19 cellular contexts compared by ENCODE assay signal in the genomic region with DNA sequence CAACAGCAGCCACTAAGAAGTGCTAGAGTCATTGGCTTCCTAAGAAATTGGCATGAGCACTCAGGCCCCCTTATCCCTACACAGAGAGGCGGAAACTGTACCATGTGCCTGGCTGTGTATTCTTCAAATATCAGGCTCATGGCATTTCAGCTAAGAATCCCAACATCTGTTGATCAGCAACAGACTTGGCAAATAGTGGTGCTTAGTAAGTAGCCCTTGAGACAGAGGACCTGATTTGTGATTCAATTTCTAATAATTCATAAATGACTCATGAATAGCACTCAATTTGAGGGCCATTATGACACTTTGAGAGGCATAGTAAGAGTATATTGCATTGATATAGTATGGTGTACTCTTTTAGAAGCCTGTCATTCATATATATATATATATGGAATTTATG.
DNase-seq lines count a peak whose midpoint lies in the region; ATAC-seq and TF ChIP-seq lines count a peak whose summit lies in the region.
"Had no signal": no experiment of that assay in that cellular context is flagged by ENCODE, and none has a peak within 500 bp of the region (broad histone marks: within the 10 kb centered on the region; RNA-seq: fewer than 3 reads in every experiment).

No MANE protein-coding gene starts in this region.

- H3K4me1 Mint-ChIP-seq in activated CD4-positive, alpha-beta memory T cell treated with anti-CD3 and anti-CD28 coated beads, Interleukin-2, amount 10 ng/mL, durations not matched to agents 7 days and 5 days = no peaks in the 10 kb centered on the region
- H3K4me1 Mint-ChIP-seq: B cell; CD4-positive, CD25-positive, alpha-beta regulatory T cell; CD8-positive, alpha-beta memory T cell had no signal

- H3K9me3 Mint-ChIP-seq in activated CD4-positive, alpha-beta memory T cell treated with anti-CD3 and anti-CD28 coated beads, Interleukin-2, amount 10 ng/mL, durations not matched to agents 7 days and 5 days = no peaks in the 10 kb centered on the region
- H3K9me3 Mint-ChIP-seq: CD8-positive, alpha-beta memory T cell; HFFc6 had no signal

- peak; percentile 7 for DNase-seq in NCI-H82 (lab: John Stamatoyannopoulos, UW)
- DNase-seq in NCI-H82 treated with DMSO at 0.1 percent for 48 hours (lab: John Stamatoyannopoulos, UW; ENCODE audit: unreplicated experiment) = no peak
- peak; percentile 51 to 81 for DNase-seq in NCI-H524 (lab: John Stamatoyannopoulos, UW)
- DNase-seq in left lung = no peak
- DNase-seq in A172 (ENCODE audit: low spot score) = no peak
- DNase-seq in LoVo (ENCODE audit: low spot score) = no peak
- DNase-seq in activated CD4-positive, alpha-beta memory T cell treated with anti-CD3 and anti-CD28 coated beads, Interleukin-2, amount 10 ng/mL, durations not matched to agents 7 days and 5 days = no peak
- DNase-seq: 8988T; CD4-positive, CD25-positive, alpha-beta regulatory T cell; CD8-positive, alpha-beta memory T cell; COR-L47; GOT3; H7; HFFc6 had no signal

- H3K36me3 ChIP-seq in left lung = no peaks in the 10 kb centered on the region
- H3K36me3 ChIP-seq: BLaER1 treated with 17β-estradiol and CSF1 and Interleukin-3, amounts not matched to agents 10 nM and 100 nM had no signal

- H3K27ac Mint-ChIP-seq in activated CD4-positive, alpha-beta memory T cell treated with anti-CD3 and anti-CD28 coated beads, Interleukin-2, amount 10 ng/mL, durations not matched to agents 7 days and 5 days = no peak overlapping the region
- H3K27ac Mint-ChIP-seq: B cell; CD4-positive, CD25-positive, alpha-beta regulatory T cell; CD8-positive, alpha-beta memory T cell; HFFc6 had no signal

- H3K27me3 Mint-ChIP-seq in activated CD4-positive, alpha-beta memory T cell treated with anti-CD3 and anti-CD28 coated beads, Interleukin-2, amount 10 ng/mL, durations not matched to agents 7 days and 5 days = peaks cover 1% of the 10 kb centered on the region
- H3K27me3 Mint-ChIP-seq: B cell had no signal

- H3K4me3 ChIP-seq in left lung = no peak overlapping the region
- H3K4me3 ChIP-seq: BLaER1 treated with 17β-estradiol and CSF1 and Interleukin-3, amounts not matched to agents 10 nM and 100 nM had no signal

- no peaks in the 10 kb centered on the region for H3K27me3 ChIP-seq in left lung
- H3K27me3 ChIP-seq: BLaER1 treated with 17β-estradiol and CSF1 and Interleukin-3, amounts not matched to agents 10 nM and 100 nM had no signal

- CTCF ChIA-PET in activated CD4-positive, alpha-beta memory T cell treated with anti-CD3 and anti-CD28 coated beads, Interleukin-2, amount 10 ng/mL, durations not matched to agents 7 days and 5 days (lab: Charles Lee) = no interaction called here

- no peaks in the 10 kb centered on the region for H3K36me3 Mint-ChIP-seq in activated CD4-positive, alpha-beta memory T cell treated with anti-CD3 and anti-CD28 coated beads, Interleukin-2, amount 10 ng/mL, durations not matched to agents 7 days and 5 days (ENCODE audit: low read depth)
- H3K36me3 Mint-ChIP-seq: CD4-positive, CD25-positive, alpha-beta regulatory T cell; CD8-positive, alpha-beta memory T cell had no signal

- no peak overlapping the region for H3K4me3 Mint-ChIP-seq in activated CD4-positive, alpha-beta memory T cell treated with anti-CD3 and anti-CD28 coated beads, Interleukin-2, amount 10 ng/mL, durations not matched to agents 7 days and 5 days
- H3K4me3 Mint-ChIP-seq: B cell; CD4-positive, CD25-positive, alpha-beta regulatory T cell; CD8-positive, alpha-beta memory T cell; HFFc6 had no signal

- TF ChIP-seq CTCF in left lung (IDR thresholded peaks at IDR 0.05) = no peak

- H3K27ac ChIP-seq in left lung = no peak overlapping the region
- H3K27ac ChIP-seq: BLaER1 treated with 17β-estradiol and CSF1 and Interleukin-3, amounts not matched to agents 10 nM and 100 nM had no signal

- peak; percentile 42 for ATAC-seq in left lung
- no peak for ATAC-seq in GM21723 (IDR thresholded peaks at IDR 0.05; ENCODE audit: unreplicated experiment)
- ATAC-seq: HCT116, HepG2 had no signal

- POLR2A ChIA-PET in activated CD4-positive, alpha-beta memory T cell treated with anti-CD3 and anti-CD28 coated beads, Interleukin-2, amount 10 ng/mL, durations not matched to agents 7 days and 5 days (lab: Charles Lee) = no interaction called here

- H3K9me3 ChIP-seq in left lung = no peaks in the 10 kb centered on the region

- intact Hi-C loops in left lung (cut with DNase I) = no loop called here

- H3K4me1 ChIP-seq in left lung = peaks cover 0 to 3% of the 10 kb centered on the region in 2 donors
- H3K4me1 ChIP-seq: BLaER1 treated with 17β-estradiol and CSF1 and Interleukin-3, amounts not matched to agents 10 nM and 100 nM had no signal

Comparison
In these comparisons a context has a peak if more than half of its experiments do, and no peak if none do; other contexts are left out.
1. DNase-seq: peak in NCI-H82 (single experiment) and NCI-H524 (2 of 2); none in NCI-H82 treated with DMSO at 0.1 percent for 48 hours (single experiment), left lung (0 of 2), A172 (single experiment), LoVo (single experiment) and activated CD4-positive, alpha-beta memory T cell treated with anti-CD3 and anti-CD28 coated beads, Interleukin-2, amount 10 ng/mL, durations not matched to agents 7 days and 5 days (single experiment).